ENCODE assay signal across 8 cellular contexts in genomic region chr3:195269375-195270078, GRCh38. TPM values are rescaled to one million over a fixed set of nuclear protein-coding genes. Genes with fewer than 3 reads are reported as not detected.
A peak's percentile ranks its signal among the peaks of the same experiment; 100 is the strongest.
DNase-seq lines count a peak whose midpoint lies in the region; ATAC-seq, FAIRE-seq and TF ChIP-seq lines count a peak whose summit lies in the region.

No MANE protein-coding gene starts in this region.

- H3K4me1 ChIP-seq in cardiac muscle cell (ENCODE audit: low read depth): peaks cover 19% of the 10 kb centered on the region
- H3K4me1 ChIP-seq in keratinocyte (ENCODE audit: control insufficient read depth, extremely low read depth, insufficient read depth, low read length): peaks cover 20% of the 10 kb centered on the region
- peaks cover 20 to 27% (median 21%) of the 10 kb centered on the region in 4 donors for H3K4me1 ChIP-seq in upper lobe of left lung

- H4K20me1 ChIP-seq in keratinocyte (ENCODE audit: control insufficient read depth, extremely low read depth, insufficient read depth, low read length): no peaks in the 10 kb centered on the region

- intact Hi-C loops in cardiac septum (cut with DNase I): loop anchor here (5.0 kb wide), 1 partner anchor 173 kb away; the partner anchor contains the start of gene ACAP2
- intact Hi-C loops in activated CD4-positive, alpha-beta memory T cell treated with anti-CD3 and anti-CD28 coated beads for 36 hours (cut with micrococcal nuclease): loop anchor here (1.0 to 5.0 kb wide), 3 partner anchors 9 to 502 kb away; no protein-coding TSS in a partner anchor

- H3K4me3 ChIP-seq in cardiac muscle cell: peak overlapping the region; percentile 68
- H3K4me3 ChIP-seq in keratinocyte (ENCODE audit: control insufficient read depth in 2 of 3, extremely low read depth in 1 of 3, insufficient read depth in 2 of 3, low read depth in 1 of 3, low read length in 3 of 3): peak overlapping the region; percentile 65 to 89 (median 77)
- H3K4me3 ChIP-seq in upper lobe of left lung: peak overlapping the region in 3 of 4 donors; percentile 73 to 96 (median 89)

- H3K27ac Mint-ChIP-seq in activated CD4-positive, alpha-beta memory T cell treated with anti-CD3 and anti-CD28 coated beads for 36 hours: no peak overlapping the region

- no peak for TF ChIP-seq CTCF in cardiac muscle cell (IDR thresholded peaks at IDR 0.05; ENCODE audit: low read depth, low read length)
- no peak for TF ChIP-seq CTCF in keratinocyte (optimal IDR thresholded peaks at IDR 0.05 in 1 of 3, IDR thresholded peaks at IDR 0.05 in 1 of 3, conservative IDR thresholded peaks at IDR 0.05 in 1 of 3; ENCODE audit: extremely low read depth in 1 of 3, insufficient read depth in 2 of 3, low read length in 3 of 3)
- TF ChIP-seq CTCF in upper lobe of left lung (IDR thresholded peaks at IDR 0.05): no peak

- CTCF ChIA-PET in activated CD4-positive, alpha-beta memory T cell treated with anti-CD3 and anti-CD28 coated beads for 36 hours (lab: Charles Lee): interaction anchor here (1.1 to 8.9 kb wide), 17 partner anchors 8 to 638 kb away, joined by 3 to 277 read pairs (median 11); partner anchors contain the start of genes ACAP2, LSG1, PPP1R2 and TNK2

- DNase-seq in cardiac muscle cell (ENCODE audit: low read depth in 1 of 2, low spot score in 1 of 2) (peak in 1 of 2 donors; percentile 48), cardiac septum (ENCODE audit: low spot score) (no peak), keratinocyte (ENCODE audit: low read depth, low spot score) (no peak), upper lobe of left lung (no peak), mesenteric fat pad (ENCODE audit: low spot score) (no peak), NCI-H1436 treated with DMSO at 0.1 percent for 48 hours (lab: John Stamatoyannopoulos, UW) (no peak)
- no peak for DNase-seq in activated CD4-positive, alpha-beta memory T cell treated with anti-CD3 and anti-CD28 coated beads for 36 hours

- no peaks in the 10 kb centered on the region for H3K27me3 Mint-ChIP-seq in activated CD4-positive, alpha-beta memory T cell treated with anti-CD3 and anti-CD28 coated beads for 36 hours

- H3K27ac ChIP-seq in cardiac muscle cell (no peak overlapping the region), keratinocyte (ENCODE audit: control insufficient read depth, insufficient read depth, low read length) (no peak overlapping the region), upper lobe of left lung (peak overlapping the region in 3 of 4 donors; percentile 74 to 87 (median 85))

- TF ChIP-seq POLR2A in upper lobe of left lung (IDR thresholded peaks at IDR 0.05): no peak
- TF ChIP-seq POLR2A in GM18505 (IDR thresholded peaks at IDR 0.05; ENCODE audit: borderline replicate concordance, extremely low read depth, insufficient read depth, insufficient read length): no peak

- no peaks in the 10 kb centered on the region for H3K9me3 Mint-ChIP-seq in activated CD4-positive, alpha-beta memory T cell treated with anti-CD3 and anti-CD28 coated beads for 36 hours

- H3K9me1 ChIP-seq in keratinocyte (ENCODE audit: control insufficient read depth, extremely low read depth, insufficient read depth, low read length): no peaks in the 10 kb centered on the region

- no peak for TF ChIP-seq EP300 in upper lobe of left lung (IDR thresholded peaks at IDR 0.05)

- H3K36me3 Mint-ChIP-seq in activated CD4-positive, alpha-beta memory T cell treated with anti-CD3 and anti-CD28 coated beads for 36 hours: peaks cover 2% of the 10 kb centered on the region

- no peaks in the 10 kb centered on the region for H3K27me3 ChIP-seq in cardiac muscle cell
- no peaks in the 10 kb centered on the region for H3K27me3 ChIP-seq in keratinocyte (ENCODE audit: control insufficient read depth, extremely low read depth, insufficient read depth, low read length)
- no peaks in the 10 kb centered on the region for H3K27me3 ChIP-seq in upper lobe of left lung

- H2AFZ ChIP-seq in keratinocyte (ENCODE audit: control insufficient read depth, low read length): no peak overlapping the region

- H3K9me3 ChIP-seq in cardiac muscle cell (ENCODE audit: low read depth) (no peaks in the 10 kb centered on the region), keratinocyte (ENCODE audit: control insufficient read depth, low read depth, low read length) (no peaks in the 10 kb centered on the region), upper lobe of left lung (no peaks in the 10 kb centered on the region)

- 71 to 78% methylated on average over 5 of the region's 5 CpGs for WGBS in upper lobe of left lung, 2 donors

- peaks cover 21% of the 10 kb centered on the region for H3K4me1 Mint-ChIP-seq in activated CD4-positive, alpha-beta memory T cell treated with anti-CD3 and anti-CD28 coated beads for 36 hours (ENCODE audit: low read depth)

- H3K36me3 ChIP-seq in cardiac muscle cell (no peaks in the 10 kb centered on the region), keratinocyte (ENCODE audit: control insufficient read depth in 2 of 2, extremely low read depth in 1 of 2, insufficient read depth in 2 of 2, low read length in 2 of 2) (peaks cover 0 to 2% of the 10 kb centered on the region in 2 experiments), upper lobe of left lung (peaks cover 0 to 4% (median 0%) of the 10 kb centered on the region in 4 donors)

- ATAC-seq in upper lobe of left lung (ENCODE audit: low FRiP score in 2 of 2) (no peak), GM18505 (IDR thresholded peaks at IDR 0.05; ENCODE audit: unreplicated experiment) (no peak)

- peaks cover 19% of the 10 kb centered on the region for H3K79me2 ChIP-seq in keratinocyte (ENCODE audit: control insufficient read depth, insufficient read depth, low read length)

- FAIRE-seq in keratinocyte (lab: Jason Lieb, UNC): no peak

- dilution Hi-C loops in keratinocyte (cut with MboI; ENCODE audit: extremely low pct_ligation_motif_present, low sequenced_read_pairs): no loop called here

- H3K4me3 Mint-ChIP-seq in activated CD4-positive, alpha-beta memory T cell treated with anti-CD3 and anti-CD28 coated beads for 36 hours: peak overlapping the region; percentile 77

- H3K9ac ChIP-seq in keratinocyte (ENCODE audit: control insufficient read depth, extremely low read depth, insufficient read depth, low read length): peak overlapping the region; percentile 26

- peak overlapping the region; percentile 90 for H3K4me2 ChIP-seq in keratinocyte (ENCODE audit: control insufficient read depth, extremely low read depth, insufficient read depth, low read depth, low read length)

- POLR2A ChIA-PET in activated CD4-positive, alpha-beta memory T cell treated with anti-CD3 and anti-CD28 coated beads for 36 hours (lab: Charles Lee): interaction anchor here (2.2 to 3.1 kb wide), 2 partner anchors 247 to 273 kb away, joined by 7 to 22 read pairs; partner anchors contain the start of gene PPP1R2

RNA-seq across cellular contexts. Expression of gene XXYLT1, which starts 1.4 kb away (rescaled TPM):
- total RNA-seq in cardiac muscle cell (59.1 and 62.2 TPM in 2 replicates), cardiac septum (5.9 TPM), upper lobe of left lung (1 to 10 TPM; 6.3 to 9.6 (median 8.6) TPM), mesenteric fat pad (17.0 TPM)
- polyA plus RNA-seq in cardiac muscle cell (52.5 and 62.3 TPM in 2 replicates), keratinocyte (11.1 to 16.4 TPM (median 12.6 TPM) in 3 replicates)
- 1 to 10 TPM; 3.3 to 4.4 TPM for total RNA-seq in activated CD4-positive, alpha-beta memory T cell treated with anti-CD3 and anti-CD28 coated beads for 36 hours
- 6.7 TPM for polyA plus RNA-seq in keratinocyte (2011; ENCODE audit: low read depth)
- polyA plus RNA-seq in keratinocyte (2011; cell fraction: cytosol; rRNA removed): 8.6 and 10.1 TPM in 2 replicates
- polyA plus RNA-seq in keratinocyte (2011; cell fraction: nucleus; rRNA removed): 19.3 and 21.0 TPM in 2 replicates
- 6.8 and 11.2 TPM in 2 replicates for polyA plus RNA-seq in keratinocyte (2012; ENCODE audit: low replicate concordance)
- 8.8 to 30.0 TPM (median 9.0 TPM) in 3 replicates for polyA minus RNA-seq in keratinocyte
- 16.7 TPM for polyA minus RNA-seq in keratinocyte (2011; cell fraction: cytosol; rRNA and poly(A)+ RNA removed)
- 20.3 and 24.7 TPM in 2 replicates for polyA minus RNA-seq in keratinocyte (2011; cell fraction: nucleus; rRNA and poly(A)+ RNA removed)

Comparison
In these comparisons a context has a peak if more than half of its experiments do, and no peak if none do; other contexts are left out.
1. H3K27ac ChIP-seq: peak in upper lobe of left lung (3 of 4); none in cardiac muscle cell (single experiment) and keratinocyte (single experiment).
2. Peak in every context shown above with its lines, with median percentiles within 50 percentile points of each other: H3K4me3 ChIP-seq.